In the genomic region with DNA sequence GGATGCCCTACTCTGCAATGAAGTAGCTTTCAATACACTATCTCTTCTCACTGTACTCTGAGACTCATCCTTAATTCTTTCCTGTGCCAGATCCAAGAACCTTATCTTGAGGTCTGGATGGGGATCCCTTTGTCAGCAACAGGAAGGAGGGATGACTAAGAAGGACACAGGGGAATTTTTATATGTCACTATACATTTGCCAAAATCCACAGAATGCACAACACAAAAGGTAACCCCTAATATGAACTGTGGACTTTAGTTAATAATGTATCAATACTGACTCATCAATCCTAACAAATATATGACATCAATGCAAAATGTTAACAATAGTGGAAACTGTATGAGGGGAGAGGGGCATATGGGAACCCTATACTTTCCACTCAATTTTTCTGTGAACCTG, we compare ENCODE assay signal across 3 cellular contexts.
TF ChIP-seq lines count a peak whose summit lies in the region.

No MANE protein-coding gene starts in this region.

TF ChIP-seq in SK-N-SH, 30 proteins besides CTCF, POLR2A, EP300 and RAD21:
- 0 out of 2 replicates have a peak, but pooled peaks have one; percentile 12 for TF ChIP-seq NFIC (IDR thresholded peaks at IDR 0.05; ENCODE audit: borderline replicate concordance)
- TF ChIP-seq, protein P1, sequence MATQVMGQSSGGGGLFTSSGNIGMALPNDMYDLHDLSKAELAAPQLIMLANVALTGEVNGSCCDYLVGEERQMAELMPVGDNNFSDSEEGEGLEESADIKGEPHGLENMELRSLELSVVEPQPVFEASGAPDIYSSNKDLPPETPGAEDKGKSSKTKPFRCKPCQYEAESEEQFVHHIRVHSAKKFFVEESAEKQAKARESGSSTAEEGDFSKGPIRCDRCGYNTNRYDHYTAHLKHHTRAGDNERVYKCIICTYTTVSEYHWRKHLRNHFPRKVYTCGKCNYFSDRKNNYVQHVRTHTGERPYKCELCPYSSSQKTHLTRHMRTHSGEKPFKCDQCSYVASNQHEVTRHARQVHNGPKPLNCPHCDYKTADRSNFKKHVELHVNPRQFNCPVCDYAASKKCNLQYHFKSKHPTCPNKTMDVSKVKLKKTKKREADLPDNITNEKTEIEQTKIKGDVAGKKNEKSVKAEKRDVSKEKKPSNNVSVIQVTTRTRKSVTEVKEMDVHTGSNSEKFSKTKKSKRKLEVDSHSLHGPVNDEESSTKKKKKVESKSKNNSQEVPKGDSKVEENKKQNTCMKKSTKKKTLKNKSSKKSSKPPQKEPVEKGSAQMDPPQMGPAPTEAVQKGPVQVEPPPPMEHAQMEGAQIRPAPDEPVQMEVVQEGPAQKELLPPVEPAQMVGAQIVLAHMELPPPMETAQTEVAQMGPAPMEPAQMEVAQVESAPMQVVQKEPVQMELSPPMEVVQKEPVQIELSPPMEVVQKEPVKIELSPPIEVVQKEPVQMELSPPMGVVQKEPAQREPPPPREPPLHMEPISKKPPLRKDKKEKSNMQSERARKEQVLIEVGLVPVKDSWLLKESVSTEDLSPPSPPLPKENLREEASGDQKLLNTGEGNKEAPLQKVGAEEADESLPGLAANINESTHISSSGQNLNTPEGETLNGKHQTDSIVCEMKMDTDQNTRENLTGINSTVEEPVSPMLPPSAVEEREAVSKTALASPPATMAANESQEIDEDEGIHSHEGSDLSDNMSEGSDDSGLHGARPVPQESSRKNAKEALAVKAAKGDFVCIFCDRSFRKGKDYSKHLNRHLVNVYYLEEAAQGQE (IDR thresholded peaks at IDR 0.05; ENCODE audit: low read depth, low read length) = no peak

TF ChIP-seq in SK-N-SH treated with all-trans-retinoic acid at 6 μM for 48 hours, 23 proteins besides CTCF, POLR2A, EP300 and RAD21:
- TF ChIP-seq, protein P2, sequence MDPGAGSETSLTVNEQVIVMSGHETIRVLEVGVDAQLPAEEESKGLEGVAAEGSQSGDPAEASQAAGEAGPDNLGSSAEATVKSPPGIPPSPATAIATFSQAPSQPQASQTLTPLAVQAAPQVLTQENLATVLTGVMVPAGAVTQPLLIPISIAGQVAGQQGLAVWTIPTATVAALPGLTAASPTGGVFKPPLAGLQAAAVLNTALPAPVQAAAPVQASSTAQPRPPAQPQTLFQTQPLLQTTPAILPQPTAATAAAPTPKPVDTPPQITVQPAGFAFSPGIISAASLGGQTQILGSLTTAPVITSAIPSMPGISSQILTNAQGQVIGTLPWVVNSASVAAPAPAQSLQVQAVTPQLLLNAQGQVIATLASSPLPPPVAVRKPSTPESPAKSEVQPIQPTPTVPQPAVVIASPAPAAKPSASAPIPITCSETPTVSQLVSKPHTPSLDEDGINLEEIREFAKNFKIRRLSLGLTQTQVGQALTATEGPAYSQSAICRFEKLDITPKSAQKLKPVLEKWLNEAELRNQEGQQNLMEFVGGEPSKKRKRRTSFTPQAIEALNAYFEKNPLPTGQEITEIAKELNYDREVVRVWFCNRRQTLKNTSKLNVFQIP (CRISPR knock-in tag; IDR thresholded peaks at IDR 0.05; ENCODE audit: borderline replicate concordance, low read depth) = no peak
- TF ChIP-seq, protein P3, sequence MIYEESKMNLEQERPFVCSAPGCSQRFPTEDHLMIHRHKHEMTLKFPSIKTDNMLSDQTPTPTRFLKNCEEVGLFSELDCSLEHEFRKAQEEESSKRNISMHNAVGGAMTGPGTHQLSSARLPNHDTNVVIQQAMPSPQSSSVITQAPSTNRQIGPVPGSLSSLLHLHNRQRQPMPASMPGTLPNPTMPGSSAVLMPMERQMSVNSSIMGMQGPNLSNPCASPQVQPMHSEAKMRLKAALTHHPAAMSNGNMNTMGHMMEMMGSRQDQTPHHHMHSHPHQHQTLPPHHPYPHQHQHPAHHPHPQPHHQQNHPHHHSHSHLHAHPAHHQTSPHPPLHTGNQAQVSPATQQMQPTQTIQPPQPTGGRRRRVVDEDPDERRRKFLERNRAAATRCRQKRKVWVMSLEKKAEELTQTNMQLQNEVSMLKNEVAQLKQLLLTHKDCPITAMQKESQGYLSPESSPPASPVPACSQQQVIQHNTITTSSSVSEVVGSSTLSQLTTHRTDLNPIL (CRISPR knock-in tag; IDR thresholded peaks at IDR 0.05; ENCODE audit: low read depth) = no peak
- TF ChIP-seq ZC3H10 (CRISPR knock-in tag; IDR thresholded peaks at IDR 0.05) (no peak), ZNF70 (CRISPR knock-in tag; IDR thresholded peaks at IDR 0.05) (no peak)

TF ChIP-seq in endothelial cell of umbilical vein, 7 proteins besides CTCF, POLR2A, EP300 and RAD21:
- TF ChIP-seq FOS (IDR thresholded peaks at IDR 0.05; ENCODE audit: borderline replicate concordance, insufficient read depth, low read length) = peak; percentile 31
- TF ChIP-seq, protein P4, sequence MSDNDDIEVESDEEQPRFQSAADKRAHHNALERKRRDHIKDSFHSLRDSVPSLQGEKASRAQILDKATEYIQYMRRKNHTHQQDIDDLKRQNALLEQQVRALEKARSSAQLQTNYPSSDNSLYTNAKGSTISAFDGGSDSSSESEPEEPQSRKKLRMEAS (IDR thresholded peaks at IDR 0.05; ENCODE audit: insufficient read depth, insufficient read length) = no peak
- no peak for TF ChIP-seq MYC (IDR thresholded peaks at IDR 0.05; ENCODE audit: low read depth, low read length)
- TF ChIP-seq JUN (IDR thresholded peaks at IDR 0.05; ENCODE audit: borderline replicate concordance, insufficient read depth, insufficient read length, low read depth) = peak; percentile 41
- no peak for TF ChIP-seq EZH2 (IDR thresholded peaks at IDR 0.05; ENCODE audit: borderline replicate concordance, low read depth, low read length, severe bottlenecking)
- peak; percentile 61 for TF ChIP-seq GATA2 (IDR thresholded peaks at IDR 0.05; ENCODE audit: insufficient read depth, insufficient read length, low read depth, low read length)
- TF ChIP-seq POLR2AphosphoS5 (IDR thresholded peaks at IDR 0.05; ENCODE audit: insufficient read depth, low read depth, low read length) = no peak
